ENCODE assay signal across 1 cellular context in the genomic region with DNA sequence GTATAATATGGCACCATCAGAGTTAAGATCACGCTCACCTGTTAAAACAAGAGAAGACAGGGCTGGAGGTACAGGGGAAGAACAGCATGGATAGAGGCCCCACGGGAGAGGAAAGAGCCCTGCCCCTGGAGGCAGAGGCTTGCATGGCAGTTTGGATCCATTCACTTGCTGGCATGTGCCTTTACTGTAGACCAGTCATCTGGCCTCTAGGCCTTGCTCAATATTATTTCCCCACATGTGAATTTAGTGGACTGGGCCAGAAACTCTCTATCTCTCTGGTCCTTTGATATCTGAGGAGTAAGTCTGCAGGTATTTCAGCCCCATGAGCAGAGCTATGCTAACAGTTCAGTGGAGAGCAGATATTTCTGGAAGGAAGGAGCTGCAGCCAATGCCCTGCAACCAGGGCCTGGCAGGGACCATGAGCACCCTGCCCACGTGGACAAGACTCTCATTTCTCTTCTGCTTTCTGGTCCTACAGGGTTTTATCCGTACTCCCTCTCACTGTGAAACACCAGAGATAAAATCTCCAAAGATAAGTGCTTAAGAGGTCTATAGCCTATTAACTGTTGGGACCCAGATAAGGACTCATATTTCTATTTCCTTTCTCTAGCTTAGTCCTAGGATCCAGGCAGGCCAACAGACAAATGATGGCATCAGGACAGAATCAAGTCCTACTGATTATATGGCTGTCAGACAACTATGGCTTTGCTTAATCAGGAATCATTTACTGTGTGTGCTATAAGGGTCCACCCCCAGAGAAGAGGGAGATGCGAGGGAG.
TF ChIP-seq lines count a peak whose summit lies in the region.

No MANE protein-coding gene starts in this region.

TF ChIP-seq in HepG2, 621 proteins besides CTCF, POLR2A, EP300 and RAD21 (continued from another document):
- TF ChIP-seq SCMH1 (CRISPR knock-in tag; IDR thresholded peaks at IDR 0.05; ENCODE audit: borderline replicate concordance) (no peak), MIER3 (CRISPR knock-in tag; IDR thresholded peaks at IDR 0.05; ENCODE audit: borderline replicate concordance) (no peak)
- TF ChIP-seq, protein P1, sequence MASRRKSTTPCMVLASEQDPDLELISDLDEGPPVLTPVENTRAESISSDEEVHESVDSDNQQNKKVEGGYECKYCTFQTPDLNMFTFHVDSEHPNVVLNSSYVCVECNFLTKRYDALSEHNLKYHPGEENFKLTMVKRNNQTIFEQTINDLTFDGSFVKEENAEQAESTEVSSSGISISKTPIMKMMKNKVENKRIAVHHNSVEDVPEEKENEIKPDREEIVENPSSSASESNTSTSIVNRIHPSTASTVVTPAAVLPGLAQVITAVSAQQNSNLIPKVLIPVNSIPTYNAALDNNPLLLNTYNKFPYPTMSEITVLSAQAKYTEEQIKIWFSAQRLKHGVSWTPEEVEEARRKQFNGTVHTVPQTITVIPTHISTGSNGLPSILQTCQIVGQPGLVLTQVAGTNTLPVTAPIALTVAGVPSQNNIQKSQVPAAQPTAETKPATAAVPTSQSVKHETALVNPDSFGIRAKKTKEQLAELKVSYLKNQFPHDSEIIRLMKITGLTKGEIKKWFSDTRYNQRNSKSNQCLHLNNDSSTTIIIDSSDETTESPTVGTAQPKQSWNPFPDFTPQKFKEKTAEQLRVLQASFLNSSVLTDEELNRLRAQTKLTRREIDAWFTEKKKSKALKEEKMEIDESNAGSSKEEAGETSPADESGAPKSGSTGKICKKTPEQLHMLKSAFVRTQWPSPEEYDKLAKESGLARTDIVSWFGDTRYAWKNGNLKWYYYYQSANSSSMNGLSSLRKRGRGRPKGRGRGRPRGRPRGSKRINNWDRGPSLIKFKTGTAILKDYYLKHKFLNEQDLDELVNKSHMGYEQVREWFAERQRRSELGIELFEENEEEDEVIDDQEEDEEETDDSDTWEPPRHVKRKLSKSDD (CRISPR knock-in tag; IDR thresholded peaks at IDR 0.05; ENCODE audit: low read depth): no peak
- TF ChIP-seq, protein P2, sequence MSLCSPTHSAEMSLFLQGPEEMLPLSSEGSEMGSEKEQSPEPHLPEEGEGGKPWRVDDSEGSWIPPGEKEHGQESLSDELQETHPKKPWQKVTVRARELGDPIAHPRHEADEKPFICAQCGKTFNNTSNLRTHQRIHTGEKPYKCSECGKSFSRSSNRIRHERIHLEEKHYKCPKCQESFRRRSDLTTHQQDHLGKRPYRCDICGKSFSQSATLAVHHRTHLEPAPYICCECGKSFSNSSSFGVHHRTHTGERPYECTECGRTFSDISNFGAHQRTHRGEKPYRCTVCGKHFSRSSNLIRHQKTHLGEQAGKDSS (CRISPR knock-in tag; IDR thresholded peaks at IDR 0.05; ENCODE audit: borderline replicate concordance, low read depth): no peak
- TF ChIP-seq, protein P3, sequence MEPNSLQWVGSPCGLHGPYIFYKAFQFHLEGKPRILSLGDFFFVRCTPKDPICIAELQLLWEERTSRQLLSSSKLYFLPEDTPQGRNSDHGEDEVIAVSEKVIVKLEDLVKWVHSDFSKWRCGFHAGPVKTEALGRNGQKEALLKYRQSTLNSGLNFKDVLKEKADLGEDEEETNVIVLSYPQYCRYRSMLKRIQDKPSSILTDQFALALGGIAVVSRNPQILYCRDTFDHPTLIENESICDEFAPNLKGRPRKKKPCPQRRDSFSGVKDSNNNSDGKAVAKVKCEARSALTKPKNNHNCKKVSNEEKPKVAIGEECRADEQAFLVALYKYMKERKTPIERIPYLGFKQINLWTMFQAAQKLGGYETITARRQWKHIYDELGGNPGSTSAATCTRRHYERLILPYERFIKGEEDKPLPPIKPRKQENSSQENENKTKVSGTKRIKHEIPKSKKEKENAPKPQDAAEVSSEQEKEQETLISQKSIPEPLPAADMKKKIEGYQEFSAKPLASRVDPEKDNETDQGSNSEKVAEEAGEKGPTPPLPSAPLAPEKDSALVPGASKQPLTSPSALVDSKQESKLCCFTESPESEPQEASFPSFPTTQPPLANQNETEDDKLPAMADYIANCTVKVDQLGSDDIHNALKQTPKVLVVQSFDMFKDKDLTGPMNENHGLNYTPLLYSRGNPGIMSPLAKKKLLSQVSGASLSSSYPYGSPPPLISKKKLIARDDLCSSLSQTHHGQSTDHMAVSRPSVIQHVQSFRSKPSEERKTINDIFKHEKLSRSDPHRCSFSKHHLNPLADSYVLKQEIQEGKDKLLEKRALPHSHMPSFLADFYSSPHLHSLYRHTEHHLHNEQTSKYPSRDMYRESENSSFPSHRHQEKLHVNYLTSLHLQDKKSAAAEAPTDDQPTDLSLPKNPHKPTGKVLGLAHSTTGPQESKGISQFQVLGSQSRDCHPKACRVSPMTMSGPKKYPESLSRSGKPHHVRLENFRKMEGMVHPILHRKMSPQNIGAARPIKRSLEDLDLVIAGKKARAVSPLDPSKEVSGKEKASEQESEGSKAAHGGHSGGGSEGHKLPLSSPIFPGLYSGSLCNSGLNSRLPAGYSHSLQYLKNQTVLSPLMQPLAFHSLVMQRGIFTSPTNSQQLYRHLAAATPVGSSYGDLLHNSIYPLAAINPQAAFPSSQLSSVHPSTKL (CRISPR knock-in tag; IDR thresholded peaks at IDR 0.05): no peak
